In genomic region chr14:56807586-56808168, GRCh38 we compare ENCODE assay signal across 16 cellular contexts. TPM values are rescaled to one million over a fixed set of nuclear protein-coding genes. Genes with fewer than 3 reads are reported as not detected.
DNase-seq lines count a peak whose midpoint lies in the region; TF ChIP-seq lines count a peak whose summit lies in the region.
"Had no signal": no experiment of that assay in that cellular context is flagged by ENCODE, and none has a peak within 500 bp of the region (broad histone marks: within the 10 kb centered on the region; RNA-seq: fewer than 3 reads in every experiment).

No MANE protein-coding gene starts in this region.

- no peaks in the 10 kb centered on the region for H4K20me1 ChIP-seq in osteoblast (ENCODE audit: insufficient read depth, low read length)

- no peaks in the 10 kb centered on the region for H3K9me3 ChIP-seq in HEK293 (ENCODE audit: control insufficient read depth, insufficient read depth, low read depth, low read length)
- peaks cover 4% of the 10 kb centered on the region for H3K9me3 ChIP-seq in neuron (ENCODE audit: low read length)
- no peaks in the 10 kb centered on the region for H3K9me3 ChIP-seq in osteoblast (ENCODE audit: low read depth, low read length)
- H3K9me3 ChIP-seq: mucosa of descending colon, sigmoid colon had no signal

- POLR2A ChIA-PET in HEK293 (lab: Yijun Ruan, JAX), result no interaction called here

- no peaks in the 10 kb centered on the region for H3K4me1 ChIP-seq in HEK293 (ENCODE audit: control insufficient read depth, insufficient read depth, low read length)
- H3K4me1 ChIP-seq in neuron (ENCODE audit: insufficient read depth, low read length), result no peaks in the 10 kb centered on the region
- H3K4me1 ChIP-seq in osteoblast (ENCODE audit: insufficient read depth, low read length), result no peaks in the 10 kb centered on the region

- no peaks in the 10 kb centered on the region for H3K79me2 ChIP-seq in osteoblast (ENCODE audit: insufficient read depth, low read length)

- H3K27ac Mint-ChIP-seq in T-helper 2 cell treated with Interferon-gamma antibody and Interleukin-4, amounts not matched to agents 5 μg/mL and 100 μg/mL, for 36 hours, result peak overlapping the region; percentile 17
- H3K27ac Mint-ChIP-seq in glutamatergic neuron (ENCODE audit: unreplicated experiment), result peak overlapping the region; percentile 77
- no peak overlapping the region for H3K27ac Mint-ChIP-seq in activated T-helper 2 cell treated with anti-CD3 and anti-CD28 coated beads, Interferon-gamma antibody, Interleukin-2, Interleukin-4, amounts not matched to agents 10 μg/mL and 5 μg/mL and 100 μg/mL, durations not matched to agents 14 hours and 24 hours and 36 hours
- H3K27ac Mint-ChIP-seq: activated naive CD4-positive, alpha-beta T cell treated with anti-CD3 and anti-CD28 coated beads for 36 hours had no signal

- peaks cover 11% of the 10 kb centered on the region for H3K9me3 Mint-ChIP-seq in T-helper 2 cell treated with Interferon-gamma antibody and Interleukin-4, amounts not matched to agents 5 μg/mL and 100 μg/mL, for 36 hours
- peaks cover 22% of the 10 kb centered on the region for H3K9me3 Mint-ChIP-seq in glutamatergic neuron (ENCODE audit: unreplicated experiment)
- H3K9me3 Mint-ChIP-seq in activated T-helper 2 cell treated with anti-CD3 and anti-CD28 coated beads, Interferon-gamma antibody, Interleukin-2, Interleukin-4, amounts not matched to agents 10 μg/mL and 5 μg/mL and 100 μg/mL, durations not matched to agents 14 hours and 24 hours and 36 hours, result peaks cover 5% of the 10 kb centered on the region

- H3K36me3 ChIP-seq in HEK293 (ENCODE audit: control insufficient read depth in 2 of 2, insufficient read depth in 1 of 2, low read length in 2 of 2) (peaks cover 0 to 3% of the 10 kb centered on the region in 2 experiments; a peak in 1 of 3 replicates), neuron (ENCODE audit: insufficient read depth, low read length) (no peaks in the 10 kb centered on the region), osteoblast (ENCODE audit: insufficient read depth, low read length) (no peaks in the 10 kb centered on the region)
- H3K36me3 ChIP-seq: sigmoid colon had no signal

- H3K27me3 ChIP-seq in neuron (ENCODE audit: insufficient read depth, low read length) (peaks cover 99% of the 10 kb centered on the region), osteoblast (ENCODE audit: insufficient read depth, low read length) (peaks cover 95% of the 10 kb centered on the region)

- H3K27me3 Mint-ChIP-seq in T-helper 2 cell treated with Interferon-gamma antibody and Interleukin-4, amounts not matched to agents 5 μg/mL and 100 μg/mL, for 36 hours (ENCODE audit: low read depth), result peaks cover 79% of the 10 kb centered on the region
- peaks cover 31% of the 10 kb centered on the region for H3K27me3 Mint-ChIP-seq in glutamatergic neuron (ENCODE audit: unreplicated experiment)
- H3K27me3 Mint-ChIP-seq in activated T-helper 2 cell treated with anti-CD3 and anti-CD28 coated beads, Interferon-gamma antibody, Interleukin-2, Interleukin-4, amounts not matched to agents 10 μg/mL and 5 μg/mL and 100 μg/mL, durations not matched to agents 14 hours and 24 hours and 36 hours (ENCODE audit: low read depth), result peaks cover 79% of the 10 kb centered on the region

- H2AFZ ChIP-seq in neuron (ENCODE audit: low read depth, low read length), result peak overlapping the region; percentile 22
- H2AFZ ChIP-seq in osteoblast (ENCODE audit: low read length), result no peak overlapping the region

- TF ChIP-seq CTCF in HEK293 (tag by site-specific recombination; IDR thresholded peaks at IDR 0.05) (no peak), glutamatergic neuron (IDR thresholded peaks at IDR 0.05; ENCODE audit: partially characterized antibody, unreplicated experiment) (no peak), osteoblast (IDR thresholded peaks at IDR 0.05; ENCODE audit: extremely low read depth, low read depth, low read length) (no peak)

- no peak overlapping the region for H3K4me3 Mint-ChIP-seq in T-helper 2 cell treated with Interferon-gamma antibody and Interleukin-4, amounts not matched to agents 5 μg/mL and 100 μg/mL, for 36 hours
- H3K4me3 Mint-ChIP-seq in glutamatergic neuron (ENCODE audit: unreplicated experiment), result peak overlapping the region; percentile 93
- no peak overlapping the region for H3K4me3 Mint-ChIP-seq in activated T-helper 2 cell treated with anti-CD3 and anti-CD28 coated beads, Interferon-gamma antibody, Interleukin-2, Interleukin-4, amounts not matched to agents 10 μg/mL and 5 μg/mL and 100 μg/mL, durations not matched to agents 14 hours and 24 hours and 36 hours (ENCODE audit: low read depth)

- H3K27ac ChIP-seq in HEK293 (ENCODE audit: extremely low read depth, low read depth, low read length) (peak overlapping the region; percentile 24; the same call in 1 of the 2 replicates), osteoblast (ENCODE audit: low read depth, low read length) (no peak overlapping the region)
- H3K27ac ChIP-seq: sigmoid colon had no signal

- H3K4me1 Mint-ChIP-seq in T-helper 2 cell treated with Interferon-gamma antibody and Interleukin-4, amounts not matched to agents 5 μg/mL and 100 μg/mL, for 36 hours (ENCODE audit: low read depth), result peaks cover 8% of the 10 kb centered on the region
- peaks cover 33% of the 10 kb centered on the region for H3K4me1 Mint-ChIP-seq in glutamatergic neuron (ENCODE audit: low read depth, unreplicated experiment)
- H3K4me1 Mint-ChIP-seq in activated T-helper 2 cell treated with anti-CD3 and anti-CD28 coated beads, Interferon-gamma antibody, Interleukin-2, Interleukin-4, amounts not matched to agents 10 μg/mL and 5 μg/mL and 100 μg/mL, durations not matched to agents 14 hours and 24 hours and 36 hours (ENCODE audit: low read depth), result peaks cover 8% of the 10 kb centered on the region

- CTCF ChIA-PET in HEK293 (lab: Yijun Ruan, JAX), result no interaction called here

- H3K36me3 Mint-ChIP-seq in T-helper 2 cell treated with Interferon-gamma antibody and Interleukin-4, amounts not matched to agents 5 μg/mL and 100 μg/mL, for 36 hours (ENCODE audit: low read depth), result peaks cover 7% of the 10 kb centered on the region
- peaks cover 6% of the 10 kb centered on the region for H3K36me3 Mint-ChIP-seq in glutamatergic neuron (ENCODE audit: unreplicated experiment)
- H3K36me3 Mint-ChIP-seq in activated T-helper 2 cell treated with anti-CD3 and anti-CD28 coated beads, Interferon-gamma antibody, Interleukin-2, Interleukin-4, amounts not matched to agents 10 μg/mL and 5 μg/mL and 100 μg/mL, durations not matched to agents 14 hours and 24 hours and 36 hours (ENCODE audit: low read depth), result peaks cover 5% of the 10 kb centered on the region

- H3K4me2 ChIP-seq in osteoblast (ENCODE audit: insufficient read depth, low read length), result no peak overlapping the region

- intact Hi-C loops in activated T-helper 2 cell treated with anti-CD3 and anti-CD28 coated beads, Interferon-gamma antibody, Interleukin-2, Interleukin-4, amounts not matched to agents 10 μg/mL and 5 μg/mL and 100 μg/mL, durations not matched to agents 14 hours and 24 hours and 36 hours (cut with micrococcal nuclease), result no loop called here

- H3K4me3 ChIP-seq in HEK293 (ENCODE audit: low read depth, low read length) (no peak overlapping the region), neuron (ENCODE audit: low read length) (no peak overlapping the region), osteoblast (ENCODE audit: insufficient read depth, low read length) (no peak overlapping the region)
- H3K4me3 ChIP-seq: mucosa of descending colon had no signal

- no peak for DNase-seq in T-helper 2 cell treated with Interferon-gamma antibody and Interleukin-4, amounts not matched to agents 5 μg/mL and 100 μg/mL, for 36 hours (ENCODE audit: low spot score)
- DNase-seq in T-helper 2 cell, result no peak
- peak; percentile 29 for DNase-seq in glutamatergic neuron
- no peak for DNase-seq in osteoblast (ENCODE audit: insufficient read length, low spot score, missing footprints)
- no peak for DNase-seq in activated T-helper 2 cell treated with anti-CD3 and anti-CD28 coated beads, Interferon-gamma antibody, Interleukin-2, Interleukin-4, amounts not matched to agents 10 μg/mL and 5 μg/mL and 100 μg/mL, durations not matched to agents 14 hours and 24 hours and 36 hours (ENCODE audit: low spot score)
- DNase-seq in NCI-H2107 (lab: John Stamatoyannopoulos, UW), result no peak
- DNase-seq: activated CD4-positive, alpha-beta T cell treated with anti-CD3 and anti-CD28 coated beads, Interleukin-2, amount 50 U/mL, for 4 hours; activated naive CD4-positive, alpha-beta T cell treated with anti-CD3 and anti-CD28 coated beads for 36 hours; CD8-positive, alpha-beta memory T cell; mucosa of descending colon; NCI-H146; sigmoid colon; T-helper 9 cell had no signal

TF ChIP-seq in HEK293, 187 proteins besides CTCF, POLR2A, EP300 and RAD21 (continues in another document):
- TF ChIP-seq ZNF292 (tag by site-specific recombination; IDR thresholded peaks at IDR 0.05; ENCODE audit: borderline replicate concordance, low read depth), result no peak

RNA-seq across cellular contexts. Expression of gene OTX2, which starts 2.6 kb away (rescaled TPM):
- 18.8 TPM for total RNA-seq in glutamatergic neuron (ENCODE audit: unreplicated experiment)
- total RNA-seq in osteoblast, result not detected in 2 replicates
- not detected in 2 replicates for total RNA-seq in activated T-helper 2 cell treated with anti-CD3 and anti-CD28 coated beads, Interferon-gamma antibody, Interleukin-2, Interleukin-4, amounts not matched to agents 10 μg/mL and 5 μg/mL and 100 μg/mL, durations not matched to agents 14 hours and 24 hours and 36 hours
- total RNA-seq: activated naive CD4-positive, alpha-beta T cell treated with anti-CD3 and anti-CD28 coated beads for 36 hours; CD8-positive, alpha-beta memory T cell; mucosa of descending colon; RPMI7951; sigmoid colon had no signal

Comparison
In these comparisons a context has a peak if more than half of its experiments do, and no peak if none do; other contexts are left out.
1. RNA of gene OTX2, which starts 2.6 kb away (total RNA-seq): 18.8 TPM in glutamatergic neuron (single experiment); not detected in osteoblast and not detected in activated T-helper 2 cell treated with anti-CD3 and anti-CD28 coated beads, Interferon-gamma antibody, Interleukin-2, Interleukin-4, amounts not matched to agents 10 μg/mL and 5 μg/mL and 100 μg/mL, durations not matched to agents 14 hours and 24 hours and 36 hours; every median in the first group is over 10 times any median in the second.